Comparison of ENCODE assay signal across 1 cellular context in the genomic region with DNA sequence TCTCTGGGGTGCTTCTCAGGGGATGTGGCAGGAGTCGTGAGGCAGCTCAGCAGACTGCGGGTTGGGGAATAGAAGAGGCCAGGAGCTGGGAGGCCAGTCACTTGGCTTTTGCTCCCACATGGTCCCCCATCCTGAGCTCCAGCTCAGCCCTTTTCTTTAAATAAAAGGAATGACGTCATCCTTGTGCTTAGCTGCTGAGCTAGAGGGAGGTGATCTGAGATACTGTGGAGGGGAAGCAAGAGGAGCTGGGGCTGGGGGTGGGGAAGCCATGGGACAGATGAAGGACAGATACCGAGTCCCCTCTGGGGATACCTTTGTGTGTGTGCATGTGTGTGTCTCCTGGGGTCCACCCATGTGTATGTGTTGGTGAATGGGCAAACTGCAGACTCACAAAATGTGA.
A peak's percentile ranks its signal among the peaks of the same experiment; 100 is the strongest.
TF ChIP-seq lines count a peak whose summit lies in the region.

No MANE protein-coding gene starts in this region.

TF ChIP-seq in HEK293, 187 proteins besides CTCF, POLR2A, EP300 and RAD21 (continued from another document):
- peak; percentile 32; the same call in 1 of the 2 replicates for TF ChIP-seq ZIC2 (tag by site-specific recombination; IDR thresholded peaks at IDR 0.05)
- peak; percentile 59; the same call in 1 of the 2 replicates for TF ChIP-seq ZBTB21 (tag by site-specific recombination; IDR thresholded peaks at IDR 0.05)
- TF ChIP-seq ZNF473 (tag by site-specific recombination; IDR thresholded peaks at IDR 0.05), result no peak
- TF ChIP-seq ZNF692 (tag by site-specific recombination; IDR thresholded peaks at IDR 0.05), result 0 out of 2 replicates have a peak, but pooled peaks have one; percentile 27
- no peak for TF ChIP-seq ZNF555 (tag by site-specific recombination; conservative IDR thresholded peaks at IDR 0.05)
- TF ChIP-seq ZNF544 (tag by site-specific recombination; IDR thresholded peaks at IDR 0.05), result no peak
- TF ChIP-seq PATZ1 (tag by site-specific recombination; IDR thresholded peaks at IDR 0.05), result 0 out of 2 replicates have a peak, but pooled peaks have one; percentile 29
- TF ChIP-seq ZNF433 (tag by site-specific recombination; IDR thresholded peaks at IDR 0.05; ENCODE audit: low read depth), result no peak
- TF ChIP-seq ZBTB49 (tag by site-specific recombination; IDR thresholded peaks at IDR 0.05; ENCODE audit: low read depth), result no peak
- no peak for TF ChIP-seq ZNF214 (tag by site-specific recombination; IDR thresholded peaks at IDR 0.05; ENCODE audit: borderline replicate concordance)
- TF ChIP-seq, protein P1, sequence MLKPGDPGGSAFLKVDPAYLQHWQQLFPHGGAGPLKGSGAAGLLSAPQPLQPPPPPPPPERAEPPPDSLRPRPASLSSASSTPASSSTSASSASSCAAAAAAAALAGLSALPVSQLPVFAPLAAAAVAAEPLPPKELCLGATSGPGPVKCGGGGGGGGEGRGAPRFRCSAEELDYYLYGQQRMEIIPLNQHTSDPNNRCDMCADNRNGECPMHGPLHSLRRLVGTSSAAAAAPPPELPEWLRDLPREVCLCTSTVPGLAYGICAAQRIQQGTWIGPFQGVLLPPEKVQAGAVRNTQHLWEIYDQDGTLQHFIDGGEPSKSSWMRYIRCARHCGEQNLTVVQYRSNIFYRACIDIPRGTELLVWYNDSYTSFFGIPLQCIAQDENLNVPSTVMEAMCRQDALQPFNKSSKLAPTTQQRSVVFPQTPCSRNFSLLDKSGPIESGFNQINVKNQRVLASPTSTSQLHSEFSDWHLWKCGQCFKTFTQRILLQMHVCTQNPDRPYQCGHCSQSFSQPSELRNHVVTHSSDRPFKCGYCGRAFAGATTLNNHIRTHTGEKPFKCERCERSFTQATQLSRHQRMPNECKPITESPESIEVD (tag by site-specific recombination; IDR thresholded peaks at IDR 0.05), result no peak
- TF ChIP-seq ZNF629 (tag by site-specific recombination; IDR thresholded peaks at IDR 0.05), result peak; percentile 76
- 0 out of 2 replicates have a peak, but pooled peaks have one; percentile 30 for TF ChIP-seq KLF9 (tag by site-specific recombination; IDR thresholded peaks at IDR 0.05; ENCODE audit: low read depth)
- TF ChIP-seq ZSCAN23 (tag by site-specific recombination; IDR thresholded peaks at IDR 0.05), result no peak
- peak; percentile 75 for TF ChIP-seq GLIS1 (tag by site-specific recombination; IDR thresholded peaks at IDR 0.05)
- TF ChIP-seq ZNF664 (tag by site-specific recombination; IDR thresholded peaks at IDR 0.05), result peak; percentile 82
- no peak for TF ChIP-seq ZFP41 (tag by site-specific recombination; IDR thresholded peaks at IDR 0.05; ENCODE audit: borderline replicate concordance)
- 0 out of 2 replicates have a peak, but pooled peaks have one; percentile 17 for TF ChIP-seq ZEB2 (tag by site-specific recombination; IDR thresholded peaks at IDR 0.05)
- TF ChIP-seq ZNF184 (tag by site-specific recombination; IDR thresholded peaks at IDR 0.05), result no peak
- no peak for TF ChIP-seq ZNF76 (tag by site-specific recombination; IDR thresholded peaks at IDR 0.05; ENCODE audit: borderline replicate concordance, low read depth)
- TF ChIP-seq BCL11A (tag by site-specific recombination; IDR thresholded peaks at IDR 0.05; ENCODE audit: low read depth), result no peak
- 0 out of 2 replicates have a peak, but pooled peaks have one; percentile 50 for TF ChIP-seq KLF17 (tag by site-specific recombination; IDR thresholded peaks at IDR 0.05)
